In genomic region chr6:53741417-53741816, GRCh38 we compare ENCODE assay signal across 15 cellular contexts. TPM values are rescaled to one million over a fixed set of nuclear protein-coding genes. Genes with fewer than 3 reads are reported as not detected.
DNase-seq lines count a peak whose midpoint lies in the region; ATAC-seq and TF ChIP-seq lines count a peak whose summit lies in the region.
"Had no signal": no experiment of that assay in that cellular context is flagged by ENCODE, and none has a peak within 500 bp of the region (broad histone marks: within the 10 kb centered on the region; RNA-seq: fewer than 3 reads in every experiment).

No MANE protein-coding gene starts in this region.

- H3K27ac Mint-ChIP-seq in CD8-positive, alpha-beta memory T cell, result peak overlapping the region in 1 of 8 donors; percentile 64
- H3K27ac Mint-ChIP-seq in osteocyte (ENCODE audit: unreplicated experiment), result no peak overlapping the region
- H3K27ac Mint-ChIP-seq: naive B cell had no signal

- no peak overlapping the region for H2AFZ ChIP-seq in trophoblast cell (ENCODE audit: insufficient read depth, low read length, poor library complexity)

- no peaks in the 10 kb centered on the region for H3K9me3 ChIP-seq in CD8-positive, alpha-beta memory T cell (ENCODE audit: low read length)
- H3K9me3 ChIP-seq in trophoblast cell (ENCODE audit: insufficient read depth, low read depth, low read length), result no peaks in the 10 kb centered on the region
- H3K9me3 ChIP-seq: spleen, tibial artery had no signal

- H4K8ac ChIP-seq in trophoblast cell (ENCODE audit: low read depth, low read length), result no peak overlapping the region

- H3K36me3 Mint-ChIP-seq in CD8-positive, alpha-beta memory T cell, result no peaks in the 10 kb centered on the region
- H3K36me3 Mint-ChIP-seq in osteocyte (ENCODE audit: unreplicated experiment), result peaks cover 2% of the 10 kb centered on the region

- H3K4ac ChIP-seq in trophoblast cell (ENCODE audit: low read depth, low read length), result no peak overlapping the region

- no peak for ATAC-seq in GM19351 (IDR thresholded peaks at IDR 0.05; ENCODE audit: unreplicated experiment)
- ATAC-seq in HG02623 (IDR thresholded peaks at IDR 0.05; ENCODE audit: unreplicated experiment), result no peak

- H3K9me3 Mint-ChIP-seq in CD8-positive, alpha-beta memory T cell, result no peaks in the 10 kb centered on the region
- no peaks in the 10 kb centered on the region for H3K9me3 Mint-ChIP-seq in osteocyte (ENCODE audit: unreplicated experiment)

- peak overlapping the region; percentile 11 for H3K4me3 ChIP-seq in CD8-positive, alpha-beta memory T cell (ENCODE audit: low read length)
- H3K4me3 ChIP-seq in trophoblast cell (ENCODE audit: low read depth, low read length), result no peak overlapping the region
- H3K4me3 ChIP-seq: spleen, tibial artery had no signal

- H2BK5ac ChIP-seq in trophoblast cell (ENCODE audit: low read depth, low read length, poor library complexity), result no peak overlapping the region

- no CpG with 5 or more reads among the region's 8 CpGs for WGBS in trophoblast cell (ENCODE audit: extremely low coverage, insufficient coverage, insufficient read length)

- H3K79me1 ChIP-seq in trophoblast cell (ENCODE audit: low read length), result peaks cover 8% of the 10 kb centered on the region

- H2BK120ac ChIP-seq in trophoblast cell (ENCODE audit: insufficient read depth, low read length, poor library complexity), result no peak overlapping the region

- no peak overlapping the region for H3K23ac ChIP-seq in trophoblast cell (ENCODE audit: low read length)

- H3K14ac ChIP-seq in trophoblast cell (ENCODE audit: low read length), result no peak overlapping the region

- H2AK5ac ChIP-seq in trophoblast cell (ENCODE audit: low read length), result no peak overlapping the region

- H4K12ac ChIP-seq in trophoblast cell (ENCODE audit: low read depth, low read length), result no peak overlapping the region

- peaks cover 1 to 32% of the 10 kb centered on the region in 2 donors for H3K27me3 Mint-ChIP-seq in CD8-positive, alpha-beta memory T cell
- H3K27me3 Mint-ChIP-seq in osteocyte (ENCODE audit: unreplicated experiment), result no peaks in the 10 kb centered on the region

- H3K9ac ChIP-seq in trophoblast cell (ENCODE audit: low read length), result no peak overlapping the region

- no peaks in the 10 kb centered on the region for H3K4me1 ChIP-seq in CD8-positive, alpha-beta memory T cell (ENCODE audit: insufficient read depth, low read length)
- H3K4me1 ChIP-seq in trophoblast cell (ENCODE audit: control insufficient read depth in 1 of 2, insufficient read depth in 2 of 2, low read length in 2 of 2), result peaks cover 5 to 12% of the 10 kb centered on the region in 2 experiments
- H3K4me1 ChIP-seq: spleen, tibial artery had no signal

- POLR2A ChIA-PET in CD8-positive, alpha-beta memory T cell (lab: Charles Lee), result no interaction called here

- H3K79me2 ChIP-seq in trophoblast cell (ENCODE audit: control insufficient read depth, insufficient read depth, low read length, poor library complexity), result peaks cover 2% of the 10 kb centered on the region

- TF ChIP-seq CTCF in osteocyte (IDR thresholded peaks at IDR 0.05), result no peak

- H3K27me3 ChIP-seq in CD8-positive, alpha-beta memory T cell (ENCODE audit: insufficient read depth, low read length, poor library complexity, severe bottlenecking), result no peaks in the 10 kb centered on the region
- no peaks in the 10 kb centered on the region for H3K27me3 ChIP-seq in trophoblast cell (ENCODE audit: insufficient read depth, low read length)
- H3K27me3 ChIP-seq: spleen, tibial artery had no signal

- H3K4me1 Mint-ChIP-seq in CD8-positive, alpha-beta memory T cell, result peaks cover 7 to 12% (median 10%) of the 10 kb centered on the region in 3 donors
- no peaks in the 10 kb centered on the region for H3K4me1 Mint-ChIP-seq in osteocyte (ENCODE audit: unreplicated experiment)
- H3K4me1 Mint-ChIP-seq: naive B cell had no signal

- CTCF ChIA-PET in CD8-positive, alpha-beta memory T cell (lab: Charles Lee), result interaction anchor here (0.6 to 1.5 kb wide), 3 partner anchors 14 to 18 kb away, joined by 3 to 9 read pairs (median 3); no protein-coding TSS in a partner anchor

- no peak overlapping the region for H3K27ac ChIP-seq in CD8-positive, alpha-beta memory T cell (ENCODE audit: low read depth, low read length)
- H3K27ac ChIP-seq in trophoblast cell (ENCODE audit: low read depth, low read length), result no peak overlapping the region
- H3K27ac ChIP-seq: spleen, tibial artery had no signal

- no peak overlapping the region for H3K4me2 ChIP-seq in trophoblast cell (ENCODE audit: low read length)

- H2BK12ac ChIP-seq in trophoblast cell (ENCODE audit: low read length), result no peak overlapping the region

- H3K36me3 ChIP-seq in CD8-positive, alpha-beta memory T cell (ENCODE audit: insufficient read depth, low read length), result no peaks in the 10 kb centered on the region
- H3K36me3 ChIP-seq in trophoblast cell (ENCODE audit: control insufficient read depth in 1 of 2, insufficient read depth in 2 of 2, low read length in 2 of 2), result no peaks in the 10 kb centered on the region
- H3K36me3 ChIP-seq: spleen, tibial artery had no signal

- peak overlapping the region in 5 of 7 donors; percentile 7 to 54 (median 32) for H3K4me3 Mint-ChIP-seq in CD8-positive, alpha-beta memory T cell
- no peak overlapping the region for H3K4me3 Mint-ChIP-seq in osteocyte (ENCODE audit: unreplicated experiment)
- H3K4me3 Mint-ChIP-seq: naive B cell had no signal

- no peak overlapping the region for H3K18ac ChIP-seq in trophoblast cell (ENCODE audit: low read length)

- H4K91ac ChIP-seq in trophoblast cell (ENCODE audit: low read depth, low read length), result no peak overlapping the region

- no peak for DNase-seq in CD8-positive, alpha-beta memory T cell
- DNase-seq in NCI-H226 (peak; percentile 95), trophoblast cell (peak; percentile 59 to 69), NCI-H2196 (lab: John Stamatoyannopoulos, UW; ENCODE audit: unreplicated experiment) (no peak), osteocyte (ENCODE audit: extremely low spot score, unreplicated experiment) (no peak)
- DNase-seq in activated naive CD4-positive, alpha-beta T cell treated with Interleukin-2 at 50 U/mL for 16 hours, result peak; percentile 37
- DNase-seq: amniotic stem cell, DMS 273 treated with DMSO at 0.1 percent for 48 hours, GOT3, naive B cell, NCI-H526, spleen, tibial artery had no signal

RNA-seq across cellular contexts. Expression of gene LRRC1, which starts 53.4 kb away (rescaled TPM):
- 1 to 10 TPM; 2.4 to 2.5 TPM for total RNA-seq in CD8-positive, alpha-beta memory T cell
- 1.6 TPM for polyA plus RNA-seq in CD8-positive, alpha-beta memory T cell
- polyA plus RNA-seq in trophoblast cell (2013), result 43.6 and 44.5 TPM in 2 replicates
- 7.4 and 7.6 TPM in 2 replicates for total RNA-seq in osteocyte

Comparison
In these comparisons a context has a peak if more than half of its experiments do, and no peak if none do; other contexts are left out.
1. DNase-seq: peak in NCI-H226 (single experiment), activated naive CD4-positive, alpha-beta T cell treated with Interleukin-2 at 50 U/mL for 16 hours (single experiment) and trophoblast cell (2 of 2); none in CD8-positive, alpha-beta memory T cell (0 of 5), NCI-H2196 (single experiment) and osteocyte (single experiment).